Comparison of ENCODE assay signal across 8 cellular contexts in genomic region chr7:92698237-92698841, GRCh38.
DNase-seq lines count a peak whose midpoint lies in the region; ATAC-seq and TF ChIP-seq lines count a peak whose summit lies in the region.

No MANE protein-coding gene starts in this region.

- H3K27ac Mint-ChIP-seq in WTC11, result 0 out of 2 replicates have a peak overlapping the region, but pooled peaks have one; percentile 5

- H3K4me3 Mint-ChIP-seq in WTC11, result no peak overlapping the region

- no peak for TF ChIP-seq POLR2A in heart left ventricle (IDR thresholded peaks at IDR 0.05)

- H3K36me3 ChIP-seq in DND-41 (ENCODE audit: insufficient read depth, low read length), result peaks cover 80% of the 10 kb centered on the region
- no peaks in the 10 kb centered on the region for H3K36me3 ChIP-seq in heart left ventricle

- no peak overlapping the region for H3K9ac ChIP-seq in DND-41 (ENCODE audit: low read depth, low read length)

- H4K20me1 ChIP-seq in DND-41 (ENCODE audit: insufficient read depth, low read length), result peaks cover 26% of the 10 kb centered on the region; the same call in 1 of the 2 replicates

- H3K27ac ChIP-seq in DND-41 (ENCODE audit: low read length) (peak overlapping the region; percentile 48), heart left ventricle (peak overlapping the region; percentile 0 to 83 (median 73))

- H3K27me3 Mint-ChIP-seq in WTC11 (ENCODE audit: low read depth), result no peaks in the 10 kb centered on the region

- no peak overlapping the region for H3K4me2 ChIP-seq in DND-41 (ENCODE audit: insufficient read depth, low read length)

- TF ChIP-seq CTCF in DND-41 (IDR thresholded peaks at IDR 0.05; ENCODE audit: borderline replicate concordance, extremely low read depth, low read length, poor library complexity, severe bottlenecking), result no peak
- TF ChIP-seq CTCF in WTC11 (IDR thresholded peaks at IDR 0.05), result no peak
- TF ChIP-seq CTCF in heart left ventricle (IDR thresholded peaks at IDR 0.05), result peak in 3 of 12 donors; percentile 17 to 28 (median 19)

- no peak overlapping the region for H3K4me3 ChIP-seq in DND-41 (ENCODE audit: low read depth in 1 of 2, low read length in 2 of 2)
- peak overlapping the region in 7 of 12 donors; percentile 13 to 28 (median 20) for H3K4me3 ChIP-seq in heart left ventricle

- no peak overlapping the region for H2AFZ ChIP-seq in DND-41 (ENCODE audit: low read depth, low read length)

- DNase-seq in DND-41 (no peak), WTC11 (ENCODE audit: low spot score) (no peak), heart left ventricle (peak; percentile 60 to 65 (median 62)), renal cortical epithelial cell (ENCODE audit: low read depth) (peak; percentile 86), cerebellum (ENCODE audit: low spot score) (no peak), CD1c-positive myeloid dendritic cell (ENCODE audit: extremely low spot score) (no peak), ureter (ENCODE audit: low spot score) (no peak)

- H3K27me3 ChIP-seq in DND-41 (ENCODE audit: insufficient read depth, low read length, poor library complexity), result no peaks in the 10 kb centered on the region
- no peaks in the 10 kb centered on the region for H3K27me3 ChIP-seq in heart left ventricle

- H3K9me3 ChIP-seq in DND-41 (ENCODE audit: insufficient read depth, low read length, severe bottlenecking), result no peaks in the 10 kb centered on the region
- H3K9me3 ChIP-seq in heart left ventricle, result peaks cover 0 to 4% (median 0%) of the 10 kb centered on the region in 12 donors

- H3K4me1 Mint-ChIP-seq in WTC11, result peaks cover 42% of the 10 kb centered on the region

- no peak for ATAC-seq in DND-41 (ENCODE audit: insufficient read depth, low read depth)
- ATAC-seq in WTC11, result no peak
- peak; percentile 65 to 87 (median 76) for ATAC-seq in heart left ventricle
- ATAC-seq in HG03432 (IDR thresholded peaks at IDR 0.05; ENCODE audit: unreplicated experiment), result no peak

- POLR2A ChIA-PET in WTC11 (lab: Charles Lee), result no interaction called here

- peaks cover 74% of the 10 kb centered on the region for H3K4me1 ChIP-seq in DND-41 (ENCODE audit: insufficient read depth, low read length)
- peaks cover 0 to 52% (median 40%) of the 10 kb centered on the region in 12 donors for H3K4me1 ChIP-seq in heart left ventricle

- WGBS in heart left ventricle, 4 donors, result 17 to 26% (median 21%) methylated on average over 12 of the region's 12 CpGs

- CTCF ChIA-PET in WTC11 (lab: Charles Lee), result interaction anchor here (0.9 to 1.6 kb wide), 2 partner anchors 135 to 237 kb away, joined by 3 to 7 read pairs; no protein-coding TSS in a partner anchor

- peaks cover 98% of the 10 kb centered on the region for H3K79me2 ChIP-seq in DND-41 (ENCODE audit: insufficient read depth, low read length)

- intact Hi-C loops in heart left ventricle (cut with DNase I), result loop anchor here in 8 of 10 donors (5.0 to 10.0 kb wide), 7 partner anchors 64 to 356 kb away; no protein-coding TSS in a partner anchor

- peaks cover 3% of the 10 kb centered on the region; the same call in 1 of the 2 replicates for H3K9me3 Mint-ChIP-seq in WTC11

- H3K36me3 Mint-ChIP-seq in WTC11, result 0 out of 2 replicates have a peak, but pooled peaks cover 3% of the 10 kb centered on the region

TF ChIP-seq in WTC11, 78 proteins besides CTCF, POLR2A, EP300 and RAD21:
- no peak for TF ChIP-seq E2F4 (CRISPR knock-in tag; IDR thresholded peaks at IDR 0.05; ENCODE audit: borderline replicate concordance, low read depth)
- no peak for TF ChIP-seq ARID4B (CRISPR knock-in tag; IDR thresholded peaks at IDR 0.05; ENCODE audit: borderline replicate concordance)
- no peak for TF ChIP-seq GRHL2 (CRISPR knock-in tag; IDR thresholded peaks at IDR 0.05; ENCODE audit: insufficient replicate concordance, severe bottlenecking)
- no peak for TF ChIP-seq ERG (CRISPR knock-in tag; IDR thresholded peaks at IDR 0.05)
- no peak for TF ChIP-seq SMAD3 (CRISPR knock-in tag; IDR thresholded peaks at IDR 0.05; ENCODE audit: borderline replicate concordance)
- TF ChIP-seq ETV6 (CRISPR knock-in tag; IDR thresholded peaks at IDR 0.05), result no peak
- no peak for TF ChIP-seq KAT7 (CRISPR knock-in tag; IDR thresholded peaks at IDR 0.05; ENCODE audit: borderline replicate concordance)
- TF ChIP-seq ZNF138 (CRISPR knock-in tag; conservative IDR thresholded peaks at IDR 0.05), result no peak
- TF ChIP-seq PREB (CRISPR knock-in tag; IDR thresholded peaks at IDR 0.05; ENCODE audit: borderline replicate concordance), result no peak
- no peak for TF ChIP-seq CBFB (CRISPR knock-in tag; IDR thresholded peaks at IDR 0.05; ENCODE audit: low read depth)

Comparison
In these comparisons a context has a peak if more than half of its experiments do, and no peak if none do; other contexts are left out.
1. ATAC-seq: peak in heart left ventricle (4 of 4); none in DND-41 (single experiment), WTC11 (single experiment) and HG03432 (single experiment).
2. DNase-seq: peak in heart left ventricle (5 of 5) and renal cortical epithelial cell (single experiment); none in DND-41 (single experiment), WTC11 (single experiment), cerebellum (single experiment), CD1c-positive myeloid dendritic cell (single experiment) and ureter (single experiment).
3. H3K4me3 ChIP-seq: peak in heart left ventricle (7 of 12); none in DND-41 (0 of 2).